ENCODE assay signal across 9 cellular contexts in the genomic region with DNA sequence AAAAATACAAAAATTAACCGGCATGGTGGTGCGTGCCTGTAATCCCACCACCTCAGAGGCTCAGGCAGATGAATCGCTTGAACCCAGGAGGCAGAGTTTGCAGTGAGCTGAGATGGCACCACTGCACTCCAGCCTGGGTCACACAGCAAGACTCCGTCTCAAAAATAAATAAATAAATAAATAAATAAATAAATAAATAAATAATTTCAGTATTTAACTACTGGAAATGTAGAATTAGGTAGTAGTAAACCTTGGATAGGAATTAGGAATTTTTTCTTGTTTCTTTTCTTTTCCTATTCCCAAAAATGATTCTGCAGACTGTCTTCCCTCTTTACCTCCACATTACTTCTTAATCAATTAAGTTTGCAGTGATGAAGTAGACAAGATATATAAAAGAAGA.
"Had no signal": no experiment of that assay in that cellular context is flagged by ENCODE, and none has a peak within 500 bp of the region (broad histone marks: within the 10 kb centered on the region; RNA-seq: fewer than 3 reads in every experiment).

No MANE protein-coding gene starts in this region.

- DNase-seq: Karpas-422, KBM-7, KG1 had no signal

- H3K4me3 Mint-ChIP-seq: IgD-negative memory B cell had no signal

- H3K4me2 ChIP-seq: KMS-11 had no signal

- H3K4me1 Mint-ChIP-seq: IgD-negative memory B cell had no signal

- FAIRE-seq: HepG2, HTR-8/SVneo, K562 had no signal

- H3K27ac Mint-ChIP-seq: IgD-negative memory B cell had no signal

- H3K27me3 Mint-ChIP-seq: IgD-negative memory B cell had no signal

- ATAC-seq: HepG2, K562 had no signal

- H3K27ac ChIP-seq: HL-60, KMS-11 had no signal

- H3K4me3 ChIP-seq: K562 had no signal

- H3K36me3 Mint-ChIP-seq: IgD-negative memory B cell had no signal

- H3K9me3 Mint-ChIP-seq: IgD-negative memory B cell had no signal
